ENCODE assay signal across 1 cellular context in genomic region chr5:6714221-6715041, GRCh38.
TF ChIP-seq lines count a peak whose summit lies in the region.

No MANE protein-coding gene starts in this region.

TF ChIP-seq in HEK293, 187 proteins besides CTCF, POLR2A, EP300 and RAD21 (continued from another document):
- TF ChIP-seq ZNF704 (tag by site-specific recombination; IDR thresholded peaks at IDR 0.05) (no peak), ZNF311 (tag by site-specific recombination; IDR thresholded peaks at IDR 0.05; ENCODE audit: borderline replicate concordance) (no peak), ZSCAN5A (tag by site-specific recombination; IDR thresholded peaks at IDR 0.05) (no peak), ZNF302 (tag by site-specific recombination; IDR thresholded peaks at IDR 0.05; ENCODE audit: low read depth) (no peak), ZNF76 (tag by site-specific recombination; IDR thresholded peaks at IDR 0.05; ENCODE audit: borderline replicate concordance, low read depth) (0 out of 2 replicates have a peak, but pooled peaks have one; percentile 19), GLIS1 (tag by site-specific recombination; IDR thresholded peaks at IDR 0.05) (no peak), BCL11A (tag by site-specific recombination; IDR thresholded peaks at IDR 0.05; ENCODE audit: low read depth) (no peak), PRDM4 (tag by site-specific recombination; IDR thresholded peaks at IDR 0.05) (no peak), ZNF596 (tag by site-specific recombination; IDR thresholded peaks at IDR 0.05) (no peak), KLF8 (tag by site-specific recombination; IDR thresholded peaks at IDR 0.05) (0 out of 2 replicates have a peak, but pooled peaks have one; percentile 22), ZBTB26 (tag by site-specific recombination; optimal IDR thresholded peaks at IDR 0.05) (peak; percentile 45), ZNF544 (tag by site-specific recombination; IDR thresholded peaks at IDR 0.05) (no peak), ZNF37A (tag by site-specific recombination; IDR thresholded peaks at IDR 0.05) (no peak), ZBTB8A (tag by site-specific recombination; IDR thresholded peaks at IDR 0.05) (peak; percentile 74)
TF ChIP-seq in HEK293: peak in this region for 8.
